ENCODE assay signal across 1 cellular context in the genomic region with DNA sequence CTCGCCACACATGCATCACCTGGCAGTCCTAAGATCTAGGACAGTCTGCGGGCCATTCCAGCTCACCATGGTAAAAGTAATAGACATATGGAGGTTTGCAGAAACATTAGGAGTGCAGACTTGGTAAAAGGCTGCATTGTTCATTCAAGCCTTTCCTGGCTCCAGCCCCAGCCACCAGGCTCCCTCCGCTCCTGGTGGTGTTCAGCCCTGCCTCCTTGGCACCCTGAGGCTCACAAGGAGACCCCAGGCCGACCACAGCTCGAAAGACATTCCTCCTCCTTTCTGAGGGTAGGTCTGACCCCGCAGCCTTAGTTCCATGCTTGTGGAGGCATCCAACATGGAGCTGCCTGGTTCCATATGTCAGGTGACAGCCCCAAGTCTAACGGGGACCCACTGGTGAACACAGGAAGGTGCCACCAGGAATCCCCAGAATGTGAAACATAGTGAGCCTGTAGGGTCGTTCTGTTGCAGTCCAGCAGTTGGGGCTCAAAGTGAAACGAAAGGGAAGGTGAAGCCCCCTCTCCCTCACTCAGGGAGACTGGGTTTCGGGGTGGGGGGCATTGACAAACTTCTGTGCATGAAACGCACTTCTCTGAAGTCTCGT.
TF ChIP-seq lines count a peak whose summit lies in the region.

No MANE protein-coding gene starts in this region.

TF ChIP-seq in K562, 482 proteins besides CTCF, POLR2A, EP300 and RAD21 (continued from another document):
- TF ChIP-seq ZNF431 (CRISPR knock-in tag; IDR thresholded peaks at IDR 0.05) (no peak), RHOXF2B (CRISPR knock-in tag; conservative IDR thresholded peaks at IDR 0.05) (no peak)
